In genomic region chr17:82258555-82258954, GRCh38 we compare ENCODE assay signal across 1 cellular context.
TF ChIP-seq lines count a peak whose summit lies in the region.

No MANE protein-coding gene starts in this region.

TF ChIP-seq in HepG2, 621 proteins besides CTCF, POLR2A, EP300 and RAD21:
- TF ChIP-seq, protein P1, sequence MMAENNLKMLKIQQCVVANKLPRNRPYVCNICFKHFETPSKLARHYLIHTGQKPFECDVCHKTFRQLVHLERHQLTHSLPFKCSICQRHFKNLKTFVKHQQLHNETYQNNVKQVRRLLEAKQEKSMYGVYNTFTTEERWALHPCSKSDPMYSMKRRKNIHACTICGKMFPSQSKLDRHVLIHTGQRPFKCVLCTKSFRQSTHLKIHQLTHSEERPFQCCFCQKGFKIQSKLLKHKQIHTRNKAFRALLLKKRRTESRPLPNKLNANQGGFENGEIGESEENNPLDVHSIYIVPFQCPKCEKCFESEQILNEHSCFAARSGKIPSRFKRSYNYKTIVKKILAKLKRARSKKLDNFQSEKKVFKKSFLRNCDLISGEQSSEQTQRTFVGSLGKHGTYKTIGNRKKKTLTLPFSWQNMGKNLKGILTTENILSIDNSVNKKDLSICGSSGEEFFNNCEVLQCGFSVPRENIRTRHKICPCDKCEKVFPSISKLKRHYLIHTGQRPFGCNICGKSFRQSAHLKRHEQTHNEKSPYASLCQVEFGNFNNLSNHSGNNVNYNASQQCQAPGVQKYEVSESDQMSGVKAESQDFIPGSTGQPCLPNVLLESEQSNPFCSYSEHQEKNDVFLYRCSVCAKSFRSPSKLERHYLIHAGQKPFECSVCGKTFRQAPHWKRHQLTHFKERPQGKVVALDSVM (CRISPR knock-in tag; IDR thresholded peaks at IDR 0.05): no peak
- no peak for TF ChIP-seq NCOA2 (CRISPR knock-in tag; IDR thresholded peaks at IDR 0.05)
- no peak for TF ChIP-seq KLF16 (CRISPR knock-in tag; IDR thresholded peaks at IDR 0.05)
- no peak for TF ChIP-seq TCF7L2 (IDR thresholded peaks at IDR 0.05; ENCODE audit: low read depth, low read length)
- 0 out of 2 replicates have a peak, but pooled peaks have one; percentile 23 for TF ChIP-seq POLR2G (IDR thresholded peaks at IDR 0.05; ENCODE audit: low read depth, low read length)
- TF ChIP-seq ZHX1 (CRISPR knock-in tag; IDR thresholded peaks at IDR 0.05; ENCODE audit: low read depth): no peak
- no peak for TF ChIP-seq ZNF775 (CRISPR knock-in tag; IDR thresholded peaks at IDR 0.05; ENCODE audit: borderline replicate concordance)
- TF ChIP-seq HNF4A (CRISPR knock-in tag; IDR thresholded peaks at IDR 0.05): no peak
- TF ChIP-seq RBM22 (optimal IDR thresholded peaks at IDR 0.05; ENCODE audit: low read length): peak; percentile 71
- no peak for TF ChIP-seq KLF13 (CRISPR knock-in tag; IDR thresholded peaks at IDR 0.05)
- no peak for TF ChIP-seq ETV6 (CRISPR knock-in tag; conservative IDR thresholded peaks at IDR 0.05)
- TF ChIP-seq MZF1 (CRISPR knock-in tag; IDR thresholded peaks at IDR 0.05; ENCODE audit: borderline replicate concordance): no peak
- no peak for TF ChIP-seq ZNF784 (CRISPR knock-in tag; IDR thresholded peaks at IDR 0.05; ENCODE audit: borderline replicate concordance)
TF ChIP-seq in HepG2: peak in this region for 2.
